Comparison of ENCODE assay signal across 1 cellular context in genomic region chr10:104345941-104346340, GRCh38.
A peak's percentile ranks its signal among the peaks of the same experiment; 100 is the strongest.
TF ChIP-seq lines count a peak whose summit lies in the region.

No MANE protein-coding gene starts in this region.

TF ChIP-seq in GM12878, 131 proteins besides CTCF, POLR2A, EP300 and RAD21:
- TF ChIP-seq ZNF207 (IDR thresholded peaks at IDR 0.05; ENCODE audit: borderline replicate concordance), result no peak
- TF ChIP-seq, protein P1, sequence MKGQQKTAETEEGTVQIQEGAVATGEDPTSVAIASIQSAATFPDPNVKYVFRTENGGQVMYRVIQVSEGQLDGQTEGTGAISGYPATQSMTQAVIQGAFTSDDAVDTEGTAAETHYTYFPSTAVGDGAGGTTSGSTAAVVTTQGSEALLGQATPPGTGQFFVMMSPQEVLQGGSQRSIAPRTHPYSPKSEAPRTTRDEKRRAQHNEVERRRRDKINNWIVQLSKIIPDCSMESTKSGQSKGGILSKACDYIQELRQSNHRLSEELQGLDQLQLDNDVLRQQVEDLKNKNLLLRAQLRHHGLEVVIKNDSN (IDR thresholded peaks at IDR 0.05; ENCODE audit: borderline replicate concordance, extremely low read length, insufficient read depth, low read depth, low read length), result peak; percentile 52
